ENCODE assay signal across 29 cellular contexts in genomic region chr1:89381617-89382016, GRCh38. TPM values are rescaled to one million over a fixed set of nuclear protein-coding genes. Genes with fewer than 3 reads are reported as not detected.
DNase-seq lines count a peak whose midpoint lies in the region; ATAC-seq and TF ChIP-seq lines count a peak whose summit lies in the region.
"Had no signal": no experiment of that assay in that cellular context is flagged by ENCODE, and none has a peak within 500 bp of the region (broad histone marks: within the 10 kb centered on the region; RNA-seq: fewer than 3 reads in every experiment).

No MANE protein-coding gene starts in this region.

- in situ Hi-C loops in Panc1 (cut with HindIII; ENCODE audit: low pct_unique_long_range_greater_than_20kb, low sequenced_read_pairs), result no loop called here

- peaks cover 3% of the 10 kb centered on the region for H3K4me1 Mint-ChIP-seq in glutamatergic neuron (ENCODE audit: low read depth, unreplicated experiment)
- H3K4me1 Mint-ChIP-seq: T-cell had no signal

- BruUV-seq in Panc1 (replicated peaks; lab: Mats Ljungman, UMichigan), result no TSS peak

- H3K27ac Mint-ChIP-seq in glutamatergic neuron (ENCODE audit: unreplicated experiment), result no peak overlapping the region
- H3K27ac Mint-ChIP-seq: CD8-positive, alpha-beta T cell; T-cell; T-helper 2 cell treated with Interferon-gamma antibody and Interleukin-4, amounts not matched to agents 5 μg/mL and 100 μg/mL, for 36 hours had no signal

- no peak for ATAC-seq in Panc1
- ATAC-seq: CD8-positive, alpha-beta T cell; PC-3; T-cell had no signal

- H3K27me3 ChIP-seq in Panc1 (ENCODE audit: control insufficient read depth, insufficient read depth, low read length) (no peaks in the 10 kb centered on the region), tibial artery (no peaks in the 10 kb centered on the region)
- H3K27me3 ChIP-seq: SJSA1 had no signal

- no peaks in the 10 kb centered on the region for H3K27me3 Mint-ChIP-seq in glutamatergic neuron (ENCODE audit: unreplicated experiment)
- H3K27me3 Mint-ChIP-seq: T-cell had no signal

- no peaks in the 10 kb centered on the region for H3K9me3 Mint-ChIP-seq in glutamatergic neuron (ENCODE audit: unreplicated experiment)
- H3K9me3 Mint-ChIP-seq: CD8-positive, alpha-beta T cell; T-cell; T-helper 2 cell treated with Interferon-gamma antibody and Interleukin-4, amounts not matched to agents 5 μg/mL and 100 μg/mL, for 36 hours had no signal

- H3K4me3 ChIP-seq in Panc1 (ENCODE audit: low read depth in 2 of 2, low read length in 2 of 2) (no peak overlapping the region), tibial artery (no peak overlapping the region)
- H3K4me3 ChIP-seq: A549, SJSA1 had no signal

- no peaks in the 10 kb centered on the region for H3K4me1 ChIP-seq in Panc1 (ENCODE audit: control insufficient read depth, insufficient read depth, low read length)
- H3K4me1 ChIP-seq in tibial artery, result no peaks in the 10 kb centered on the region
- H3K4me1 ChIP-seq: A549, Caco-2, SJSA1 had no signal

- intact Hi-C loops in Panc1 (cut with micrococcal nuclease; ENCODE audit: unreplicated experiment), result no loop called here
- intact Hi-C loops in tibial artery (cut with DNase I; ENCODE audit: low total_unique reads), result no loop called here

- H3K36me3 ChIP-seq in Panc1 (ENCODE audit: control insufficient read depth, insufficient read depth, low read length) (no peaks in the 10 kb centered on the region), tibial artery (no peaks in the 10 kb centered on the region)
- H3K36me3 ChIP-seq: SJSA1 had no signal

- H3K27ac ChIP-seq in C4-2B (no peak overlapping the region), Panc1 (ENCODE audit: low read length) (no peak overlapping the region), tibial artery (no peak overlapping the region)
- H3K27ac ChIP-seq: A549, SJSA1 had no signal

- peak; percentile 7 for DNase-seq in HT1080 (ENCODE audit: low read depth)
- DNase-seq in Panc1 (ENCODE audit: low read depth, low spot score), result no peak
- peak; percentile 38 for DNase-seq in glutamatergic neuron
- no peak for DNase-seq in NCI-H128 (lab: John Stamatoyannopoulos, UW; ENCODE audit: unreplicated experiment)
- no peak for DNase-seq in tibial artery
- DNase-seq in stimulated activated CD4-positive, alpha-beta T cell treated with anti-CD3 and anti-CD28 coated beads, Interleukin-12 subunit alpha, Interleukin-12 subunit beta, amount 100 ng/mL, for 4 hours, result no peak
- DNase-seq: C1 segment of cervical spinal cord; CD8-positive, alpha-beta T cell; DMS79 treated with DMSO at 0.1 percent for 48 hours; H7; Karpas-422; NCI-H1417; NCI-H1694; NCI-H2081; NCI-H2171; NCI-H226; NCI-H510A; NCI-H748 treated with DMSO at 0.1 percent for 48 hours; NK-92 treated with Interleukin-12 subunit alpha and Interleukin-12 subunit beta, amount 100 ng/mL, for 24 hours; PC-3; Right ventricle myocardium superior; RPMI8226; T-cell had no signal

- CTCF ChIA-PET in Panc1 (lab: Charles Lee), result interaction anchor here (0.6 kb wide), 1 partner anchor 296 kb away, joined by 3 read pairs; no protein-coding TSS in a partner anchor

- no peaks in the 10 kb centered on the region for H3K9me3 ChIP-seq in Panc1 (ENCODE audit: control insufficient read depth, insufficient read depth, low read depth, low read length)
- no peaks in the 10 kb centered on the region for H3K9me3 ChIP-seq in tibial artery
- H3K9me3 ChIP-seq: A549, Caco-2, SJSA1 had no signal

- H3K4me3 Mint-ChIP-seq in glutamatergic neuron (ENCODE audit: unreplicated experiment), result no peak overlapping the region
- H3K4me3 Mint-ChIP-seq: CD8-positive, alpha-beta T cell; T-cell; T-helper 2 cell treated with Interferon-gamma antibody and Interleukin-4, amounts not matched to agents 5 μg/mL and 100 μg/mL, for 36 hours had no signal

- TF ChIP-seq CTCF in C4-2B (conservative IDR thresholded peaks at IDR 0.05), result peak; percentile 15
- peak; percentile 1; the same call in 1 of the 2 replicates for TF ChIP-seq CTCF in Panc1 (IDR thresholded peaks at IDR 0.05)
- no peak for TF ChIP-seq CTCF in glutamatergic neuron (IDR thresholded peaks at IDR 0.05; ENCODE audit: partially characterized antibody, unreplicated experiment)
- no peak for TF ChIP-seq CTCF in tibial artery (IDR thresholded peaks at IDR 0.05)

- H3K36me3 Mint-ChIP-seq in glutamatergic neuron (ENCODE audit: unreplicated experiment), result no peaks in the 10 kb centered on the region
- H3K36me3 Mint-ChIP-seq: CD8-positive, alpha-beta T cell; T-cell had no signal

- POLR2A ChIA-PET in Panc1 (lab: Charles Lee), result interaction anchor here (0.6 kb wide), 1 partner anchor 705 kb away, joined by 12 read pairs; no protein-coding TSS in a partner anchor

RNA-seq across cellular contexts. Expression of gene GBP6, which starts 17.8 kb away (rescaled TPM):
- total RNA-seq in HT1080 (2014; rRNA removed; shearing (Covaris generic)), result not detected in 2 replicates
- 0.03 TPM in 1 of 2 replicates, not detected in the other for polyA plus RNA-seq in HT1080 (2015; cell fraction: cytosol; rRNA removed)
- polyA plus RNA-seq in HT1080 (2015; cell fraction: nucleus; rRNA removed), result 0.06 TPM in 1 of 2 replicates, not detected in the other
- total RNA-seq in Panc1 (2021; ENCODE audit: unreplicated experiment), result not detected
- polyA plus RNA-seq in Panc1 (2012; ENCODE audit: insufficient read length), result not detected
- total RNA-seq in glutamatergic neuron (ENCODE audit: unreplicated experiment), result not detected
- total RNA-seq: Caco-2, H7, MCF 10A, SJSA1 had no signal
- polyA plus RNA-seq: A549 had no signal

Comparison
In these comparisons a context has a peak if more than half of its experiments do, and no peak if none do; other contexts are left out.
1. CTCF ChIP-seq: peak in C4-2B (single experiment) and Panc1 (single experiment); none in glutamatergic neuron (single experiment) and tibial artery (0 of 2).
2. DNase-seq: peak in HT1080 (single experiment) and glutamatergic neuron (single experiment); none in Panc1 (single experiment), NCI-H128 (single experiment), tibial artery (0 of 2) and stimulated activated CD4-positive, alpha-beta T cell treated with anti-CD3 and anti-CD28 coated beads, Interleukin-12 subunit alpha, Interleukin-12 subunit beta, amount 100 ng/mL, for 4 hours (single experiment).